In genomic region chr16:89685916-89686315, GRCh38 we compare ENCODE assay signal across 9 cellular contexts. TPM values are rescaled to one million over a fixed set of nuclear protein-coding genes. Genes with fewer than 3 reads are reported as not detected.
DNase-seq lines count a peak whose midpoint lies in the region; ATAC-seq, FAIRE-seq and TF ChIP-seq lines count a peak whose summit lies in the region.
"Had no signal": no experiment of that assay in that cellular context is flagged by ENCODE, and none has a peak within 500 bp of the region (broad histone marks: within the 10 kb centered on the region; RNA-seq: fewer than 3 reads in every experiment).

No MANE protein-coding gene starts in this region.

- peaks cover 10% of the 10 kb centered on the region for H3K4me1 Mint-ChIP-seq in T-helper 1 cell treated with Interleukin-12 subunit alpha and Interleukin-12 subunit beta and Interleukin-4 antibody, amounts not matched to agents 30 μg/mL and 1 μg/mL, for 36 hours (ENCODE audit: low read depth)
- H3K4me1 Mint-ChIP-seq in endothelial cell (ENCODE audit: unreplicated experiment): peaks cover 6% of the 10 kb centered on the region

- no peaks in the 10 kb centered on the region for H3K27me3 ChIP-seq in OCI-LY1 (ENCODE audit: insufficient read depth, low read length)

- no peak for FAIRE-seq in RCC 7860 (lab: Jason Lieb, UNC)
- FAIRE-seq: endometrium had no signal

- H4K20me1 ChIP-seq in OCI-LY1 (ENCODE audit: insufficient read depth, low read length): no peaks in the 10 kb centered on the region

- no peak overlapping the region for H2AFZ ChIP-seq in OCI-LY1 (ENCODE audit: low read length)

- H3K27me3 Mint-ChIP-seq in T-helper 1 cell treated with Interleukin-12 subunit alpha and Interleukin-12 subunit beta and Interleukin-4 antibody, amounts not matched to agents 30 μg/mL and 1 μg/mL, for 36 hours (ENCODE audit: low read depth): no peaks in the 10 kb centered on the region
- H3K27me3 Mint-ChIP-seq in endothelial cell (ENCODE audit: unreplicated experiment): peaks cover 10% of the 10 kb centered on the region

- no peaks in the 10 kb centered on the region; the same call in 1 of the 2 replicates for H3K79me2 ChIP-seq in OCI-LY1 (ENCODE audit: insufficient read depth, low read length)

- no peaks in the 10 kb centered on the region for H3F3A ChIP-seq in OCI-LY1 (ENCODE audit: insufficient read depth, low read length)

- TF ChIP-seq CTCF in OCI-LY1 (IDR thresholded peaks at IDR 0.05; ENCODE audit: low read length) (no peak), endothelial cell (IDR thresholded peaks at IDR 0.05; ENCODE audit: unreplicated experiment) (no peak)

- peaks cover 43% of the 10 kb centered on the region for H3K36me3 ChIP-seq in OCI-LY1 (ENCODE audit: insufficient read depth, low read length)

- H3K4me3 ChIP-seq in OCI-LY1 (ENCODE audit: low read depth, low read length, poor library complexity, severe bottlenecking): peak overlapping the region; percentile 75

- H3K4me2 ChIP-seq in OCI-LY1 (ENCODE audit: low read length): peak overlapping the region; percentile 89; the same call in 1 of the 2 replicates

- H3K9me2 ChIP-seq in OCI-LY1 (ENCODE audit: low read depth, low read length): no peaks in the 10 kb centered on the region

- H3K27ac Mint-ChIP-seq in T-helper 1 cell treated with Interleukin-12 subunit alpha and Interleukin-12 subunit beta and Interleukin-4 antibody, amounts not matched to agents 30 μg/mL and 1 μg/mL, for 36 hours: no peak overlapping the region
- H3K27ac Mint-ChIP-seq in endothelial cell (ENCODE audit: unreplicated experiment): no peak overlapping the region

- H3K4me3 Mint-ChIP-seq in T-helper 1 cell treated with Interleukin-12 subunit alpha and Interleukin-12 subunit beta and Interleukin-4 antibody, amounts not matched to agents 30 μg/mL and 1 μg/mL, for 36 hours: peak overlapping the region; percentile 34
- H3K4me3 Mint-ChIP-seq in endothelial cell (ENCODE audit: unreplicated experiment): peak overlapping the region; percentile 77

- no peak overlapping the region for H3K9ac ChIP-seq in OCI-LY1 (ENCODE audit: low read length)

- peaks cover 5% of the 10 kb centered on the region for H3K9me3 Mint-ChIP-seq in T-helper 1 cell treated with Interleukin-12 subunit alpha and Interleukin-12 subunit beta and Interleukin-4 antibody, amounts not matched to agents 30 μg/mL and 1 μg/mL, for 36 hours
- peaks cover 10% of the 10 kb centered on the region for H3K9me3 Mint-ChIP-seq in endothelial cell (ENCODE audit: unreplicated experiment)

- H3K4me1 ChIP-seq in OCI-LY1 (ENCODE audit: insufficient read depth, low read length, severe bottlenecking): peaks cover 11% of the 10 kb centered on the region

- peak; percentile 14 for ATAC-seq in sciatic nerve

- no peaks in the 10 kb centered on the region for H3K9me3 ChIP-seq in OCI-LY1 (ENCODE audit: low read length)

- no peak for DNase-seq in T-helper 1 cell
- DNase-seq in endothelial cell (ENCODE audit: low spot score): no peak
- no peak for DNase-seq in sciatic nerve (ENCODE audit: low spot score)
- DNase-seq in ecto neural progenitor cell (ENCODE audit: low spot score): no peak
- DNase-seq in NCI-H187 (lab: John Stamatoyannopoulos, UW): no peak
- DNase-seq in RCC 7860 (ENCODE audit: low spot score): no peak

- intact Hi-C loops in sciatic nerve (cut with DNase I): no loop called here

- peaks cover 12% of the 10 kb centered on the region for H3K36me3 Mint-ChIP-seq in T-helper 1 cell treated with Interleukin-12 subunit alpha and Interleukin-12 subunit beta and Interleukin-4 antibody, amounts not matched to agents 30 μg/mL and 1 μg/mL, for 36 hours (ENCODE audit: low read depth)
- peaks cover 46% of the 10 kb centered on the region for H3K36me3 Mint-ChIP-seq in endothelial cell (ENCODE audit: low read depth, unreplicated experiment)

- no peak overlapping the region for H3K27ac ChIP-seq in OCI-LY1 (ENCODE audit: low read depth, low read length, poor library complexity, severe bottlenecking)

RNA-seq across cellular contexts. Expression of gene CDK10, which starts 0.6 kb away (rescaled TPM):
- total RNA-seq in endothelial cell (ENCODE audit: unreplicated experiment): 83.2 TPM
- 58.8 TPM for total RNA-seq in sciatic nerve

RNA-seq across cellular contexts. Expression of gene SPATA2L, which starts 15.6 kb away (rescaled TPM):
- 7.5 TPM for total RNA-seq in endothelial cell (ENCODE audit: unreplicated experiment)
- 10.6 TPM for total RNA-seq in sciatic nerve

RNA-seq across cellular contexts. Expression of gene SPATA33, which starts 28.3 kb away (rescaled TPM):
- total RNA-seq in endothelial cell (ENCODE audit: unreplicated experiment): 13.8 TPM
- 6.5 TPM for total RNA-seq in sciatic nerve

RNA-seq across cellular contexts. Expression of gene CHMP1A, which starts 28.4 kb away (rescaled TPM):
- total RNA-seq in endothelial cell (ENCODE audit: unreplicated experiment): 104 TPM
- 55.8 TPM for total RNA-seq in sciatic nerve

RNA-seq across cellular contexts. Expression of gene VPS9D1, which starts 34.8 kb away (rescaled TPM):
- total RNA-seq in endothelial cell (ENCODE audit: unreplicated experiment) (12.2 TPM), sciatic nerve (14.2 TPM)
